ENCODE assay signal across 8 cellular contexts in genomic region chr12:128259556-128260070, GRCh38. TPM values are rescaled to one million over a fixed set of nuclear protein-coding genes. Genes with fewer than 3 reads are reported as not detected.
DNase-seq lines count a peak whose midpoint lies in the region; ATAC-seq and TF ChIP-seq lines count a peak whose summit lies in the region.

No MANE protein-coding gene starts in this region.

- no peak overlapping the region for H3K4me3 ChIP-seq in epithelial cell of proximal tubule (ENCODE audit: low read depth, low read length)

- ATAC-seq in Right ventricle myocardium superior (ENCODE audit: poor library complexity) (no peak), omental fat pad (ENCODE audit: low FRiP score) (no peak), HG02981 (IDR thresholded peaks at IDR 0.05; ENCODE audit: unreplicated experiment) (no peak), GM18502 (IDR thresholded peaks at IDR 0.05; ENCODE audit: poor library complexity, unreplicated experiment) (no peak)

- peak; percentile 41 for DNase-seq in Right ventricle myocardium superior
- no peak for DNase-seq in cardiac septum (ENCODE audit: low spot score)
- peak; percentile 67 for DNase-seq in NCI-H748 treated with DMSO at 0.1 percent for 48 hours (lab: John Stamatoyannopoulos, UW)
- no peak for DNase-seq in epithelial cell of proximal tubule (ENCODE audit: low read depth)
- DNase-seq in omental fat pad (ENCODE audit: low spot score): peak; percentile 33
- no peak for DNase-seq in A172 (ENCODE audit: low spot score)

- TF ChIP-seq CTCF in epithelial cell of proximal tubule (conservative IDR thresholded peaks at IDR 0.05; ENCODE audit: low read depth, low read length) (peak; percentile 68), omental fat pad (IDR thresholded peaks at IDR 0.05) (peak in 1 of 3 donors; percentile 32)

- intact Hi-C loops in Right ventricle myocardium superior (cut with DNase I) (no loop called here), cardiac septum (cut with DNase I) (loop anchor here (10.0 kb wide), 1 partner anchor 1655 kb away; no protein-coding TSS in a partner anchor)

RNA-seq across cellular contexts. Expression of gene TMEM132C, which starts 7.4 kb away (rescaled TPM):
- 2.2 TPM for total RNA-seq in Right ventricle myocardium superior
- 0.27 TPM for total RNA-seq in cardiac septum
- not detected in 2 replicates for total RNA-seq in epithelial cell of proximal tubule
- total RNA-seq in omental fat pad: 100 to 1,000 TPM in 1 of 4 donors, 10 to 100 TPM in 3; 15.6 to 109 (median 44.9) TPM
- total RNA-seq in A172 (2014; rRNA removed; shearing (Covaris generic)): not detected in 2 replicates

Comparison
In these comparisons a context has a peak if more than half of its experiments do, and no peak if none do; other contexts are left out.
1. DNase-seq: peak in Right ventricle myocardium superior (single experiment), NCI-H748 treated with DMSO at 0.1 percent for 48 hours (single experiment) and omental fat pad (single experiment); none in cardiac septum (single experiment), epithelial cell of proximal tubule (single experiment) and A172 (single experiment).